Comparison of ENCODE assay signal across 1 cellular context in the genomic region with DNA sequence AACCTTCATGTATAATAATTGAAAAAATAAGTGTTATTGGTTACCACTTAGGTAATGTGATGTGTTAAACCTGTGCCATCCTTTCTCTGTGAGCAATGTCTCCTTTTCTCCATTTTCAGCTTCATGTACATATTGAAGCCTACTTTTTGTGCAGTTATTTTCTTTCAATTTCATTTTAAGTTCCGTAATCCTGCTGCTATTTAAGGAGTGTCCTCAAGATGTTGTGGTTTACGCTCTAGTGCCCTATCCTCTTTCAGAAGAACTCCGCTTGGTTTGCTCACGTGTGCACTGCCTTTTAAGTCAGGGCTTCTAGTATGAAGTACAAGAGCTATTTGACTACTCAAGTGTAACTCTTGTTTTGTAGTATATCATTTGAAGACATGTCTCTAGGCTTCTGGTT.
TF ChIP-seq lines count a peak whose summit lies in the region.

No MANE protein-coding gene starts in this region.

TF ChIP-seq in GM12878, 131 proteins besides CTCF, POLR2A, EP300 and RAD21 (continues in another document):
- no peak for TF ChIP-seq SP1 (IDR thresholded peaks at IDR 0.05; ENCODE audit: low read depth, low read length)
- TF ChIP-seq IKZF2 (IDR thresholded peaks at IDR 0.05) = peak; percentile 70 to 76; a peak in 3 of 4 replicates
- TF ChIP-seq POLR2AphosphoS5 (IDR thresholded peaks at IDR 0.05; ENCODE audit: low read length) = no peak
- peak; percentile 79 for TF ChIP-seq NFIC (IDR thresholded peaks at IDR 0.05; ENCODE audit: low read depth, low read length)
- TF ChIP-seq SRF (IDR thresholded peaks at IDR 0.05; ENCODE audit: low read depth in 2 of 2, low read length in 2 of 2) = 0 out of 4 replicates have a peak, but pooled peaks of 1 of the 2 experiments have one; percentile 51
- TF ChIP-seq, protein P1, sequence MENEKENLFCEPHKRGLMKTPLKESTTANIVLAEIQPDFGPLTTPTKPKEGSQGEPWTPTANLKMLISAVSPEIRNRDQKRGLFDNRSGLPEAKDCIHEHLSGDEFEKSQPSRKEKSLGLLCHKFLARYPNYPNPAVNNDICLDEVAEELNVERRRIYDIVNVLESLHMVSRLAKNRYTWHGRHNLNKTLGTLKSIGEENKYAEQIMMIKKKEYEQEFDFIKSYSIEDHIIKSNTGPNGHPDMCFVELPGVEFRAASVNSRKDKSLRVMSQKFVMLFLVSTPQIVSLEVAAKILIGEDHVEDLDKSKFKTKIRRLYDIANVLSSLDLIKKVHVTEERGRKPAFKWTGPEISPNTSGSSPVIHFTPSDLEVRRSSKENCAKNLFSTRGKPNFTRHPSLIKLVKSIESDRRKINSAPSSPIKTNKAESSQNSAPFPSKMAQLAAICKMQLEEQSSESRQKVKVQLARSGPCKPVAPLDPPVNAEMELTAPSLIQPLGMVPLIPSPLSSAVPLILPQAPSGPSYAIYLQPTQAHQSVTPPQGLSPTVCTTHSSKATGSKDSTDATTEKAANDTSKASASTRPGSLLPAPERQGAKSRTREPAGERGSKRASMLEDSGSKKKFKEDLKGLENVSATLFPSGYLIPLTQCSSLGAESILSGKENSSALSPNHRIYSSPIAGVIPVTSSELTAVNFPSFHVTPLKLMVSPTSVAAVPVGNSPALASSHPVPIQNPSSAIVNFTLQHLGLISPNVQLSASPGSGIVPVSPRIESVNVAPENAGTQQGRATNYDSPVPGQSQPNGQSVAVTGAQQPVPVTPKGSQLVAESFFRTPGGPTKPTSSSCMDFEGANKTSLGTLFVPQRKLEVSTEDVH (IDR thresholded peaks at IDR 0.05; ENCODE audit: low read depth, partially characterized antibody) = no peak
- TF ChIP-seq STAT1 (conservative IDR thresholded peaks at IDR 0.05) = no peak
- no peak for TF ChIP-seq TCF3 (IDR thresholded peaks at IDR 0.05; ENCODE audit: borderline replicate concordance, insufficient read depth, low read depth, low read length)
- TF ChIP-seq SUPT20H (IDR thresholded peaks at IDR 0.05; ENCODE audit: borderline replicate concordance, control insufficient read depth, low read depth, low read length) = no peak
- TF ChIP-seq, protein P2, sequence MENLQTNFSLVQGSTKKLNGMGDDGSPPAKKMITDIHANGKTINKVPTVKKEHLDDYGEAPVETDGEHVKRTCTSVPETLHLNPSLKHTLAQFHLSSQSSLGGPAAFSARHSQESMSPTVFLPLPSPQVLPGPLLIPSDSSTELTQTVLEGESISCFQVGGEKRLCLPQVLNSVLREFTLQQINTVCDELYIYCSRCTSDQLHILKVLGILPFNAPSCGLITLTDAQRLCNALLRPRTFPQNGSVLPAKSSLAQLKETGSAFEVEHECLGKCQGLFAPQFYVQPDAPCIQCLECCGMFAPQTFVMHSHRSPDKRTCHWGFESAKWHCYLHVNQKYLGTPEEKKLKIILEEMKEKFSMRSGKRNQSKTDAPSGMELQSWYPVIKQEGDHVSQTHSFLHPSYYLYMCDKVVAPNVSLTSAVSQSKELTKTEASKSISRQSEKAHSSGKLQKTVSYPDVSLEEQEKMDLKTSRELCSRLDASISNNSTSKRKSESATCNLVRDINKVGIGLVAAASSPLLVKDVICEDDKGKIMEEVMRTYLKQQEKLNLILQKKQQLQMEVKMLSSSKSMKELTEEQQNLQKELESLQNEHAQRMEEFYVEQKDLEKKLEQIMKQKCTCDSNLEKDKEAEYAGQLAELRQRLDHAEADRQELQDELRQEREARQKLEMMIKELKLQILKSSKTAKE (IDR thresholded peaks at IDR 0.05; ENCODE audit: low read depth, poor library complexity, severe bottlenecking) = no peak
- no peak for TF ChIP-seq HDAC2 (IDR thresholded peaks at IDR 0.05)
- TF ChIP-seq HDGF (IDR thresholded peaks at IDR 0.05) = no peak
- TF ChIP-seq EED (IDR thresholded peaks at IDR 0.05; ENCODE audit: low read depth) = 0 out of 2 replicates have a peak, but pooled peaks have one; percentile 41
- TF ChIP-seq, protein P3, sequence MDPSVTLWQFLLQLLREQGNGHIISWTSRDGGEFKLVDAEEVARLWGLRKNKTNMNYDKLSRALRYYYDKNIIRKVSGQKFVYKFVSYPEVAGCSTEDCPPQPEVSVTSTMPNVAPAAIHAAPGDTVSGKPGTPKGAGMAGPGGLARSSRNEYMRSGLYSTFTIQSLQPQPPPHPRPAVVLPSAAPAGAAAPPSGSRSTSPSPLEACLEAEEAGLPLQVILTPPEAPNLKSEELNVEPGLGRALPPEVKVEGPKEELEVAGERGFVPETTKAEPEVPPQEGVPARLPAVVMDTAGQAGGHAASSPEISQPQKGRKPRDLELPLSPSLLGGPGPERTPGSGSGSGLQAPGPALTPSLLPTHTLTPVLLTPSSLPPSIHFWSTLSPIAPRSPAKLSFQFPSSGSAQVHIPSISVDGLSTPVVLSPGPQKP (IDR thresholded peaks at IDR 0.05; ENCODE audit: low read depth, low read length) = no peak
- no peak for TF ChIP-seq NR2F1 (conservative IDR thresholded peaks at IDR 0.05)
- TF ChIP-seq FOS (IDR thresholded peaks at IDR 0.05; ENCODE audit: borderline replicate concordance, extremely low read depth, insufficient read length) = no peak
- TF ChIP-seq, protein P4, sequence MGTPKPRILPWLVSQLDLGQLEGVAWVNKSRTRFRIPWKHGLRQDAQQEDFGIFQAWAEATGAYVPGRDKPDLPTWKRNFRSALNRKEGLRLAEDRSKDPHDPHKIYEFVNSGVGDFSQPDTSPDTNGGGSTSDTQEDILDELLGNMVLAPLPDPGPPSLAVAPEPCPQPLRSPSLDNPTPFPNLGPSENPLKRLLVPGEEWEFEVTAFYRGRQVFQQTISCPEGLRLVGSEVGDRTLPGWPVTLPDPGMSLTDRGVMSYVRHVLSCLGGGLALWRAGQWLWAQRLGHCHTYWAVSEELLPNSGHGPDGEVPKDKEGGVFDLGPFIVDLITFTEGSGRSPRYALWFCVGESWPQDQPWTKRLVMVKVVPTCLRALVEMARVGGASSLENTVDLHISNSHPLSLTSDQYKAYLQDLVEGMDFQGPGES (IDR thresholded peaks at IDR 0.05) = no peak
- TF ChIP-seq STAT3 (IDR thresholded peaks at IDR 0.05; ENCODE audit: low read depth, low read length) = no peak
- no peak for TF ChIP-seq BCL11A (IDR thresholded peaks at IDR 0.05; ENCODE audit: low read depth, low read length)
- no peak for TF ChIP-seq MYC (IDR thresholded peaks at IDR 0.05; ENCODE audit: insufficient read depth, insufficient read length, insufficient replicate concordance, low read length, severe bottlenecking)
- TF ChIP-seq, protein P5, sequence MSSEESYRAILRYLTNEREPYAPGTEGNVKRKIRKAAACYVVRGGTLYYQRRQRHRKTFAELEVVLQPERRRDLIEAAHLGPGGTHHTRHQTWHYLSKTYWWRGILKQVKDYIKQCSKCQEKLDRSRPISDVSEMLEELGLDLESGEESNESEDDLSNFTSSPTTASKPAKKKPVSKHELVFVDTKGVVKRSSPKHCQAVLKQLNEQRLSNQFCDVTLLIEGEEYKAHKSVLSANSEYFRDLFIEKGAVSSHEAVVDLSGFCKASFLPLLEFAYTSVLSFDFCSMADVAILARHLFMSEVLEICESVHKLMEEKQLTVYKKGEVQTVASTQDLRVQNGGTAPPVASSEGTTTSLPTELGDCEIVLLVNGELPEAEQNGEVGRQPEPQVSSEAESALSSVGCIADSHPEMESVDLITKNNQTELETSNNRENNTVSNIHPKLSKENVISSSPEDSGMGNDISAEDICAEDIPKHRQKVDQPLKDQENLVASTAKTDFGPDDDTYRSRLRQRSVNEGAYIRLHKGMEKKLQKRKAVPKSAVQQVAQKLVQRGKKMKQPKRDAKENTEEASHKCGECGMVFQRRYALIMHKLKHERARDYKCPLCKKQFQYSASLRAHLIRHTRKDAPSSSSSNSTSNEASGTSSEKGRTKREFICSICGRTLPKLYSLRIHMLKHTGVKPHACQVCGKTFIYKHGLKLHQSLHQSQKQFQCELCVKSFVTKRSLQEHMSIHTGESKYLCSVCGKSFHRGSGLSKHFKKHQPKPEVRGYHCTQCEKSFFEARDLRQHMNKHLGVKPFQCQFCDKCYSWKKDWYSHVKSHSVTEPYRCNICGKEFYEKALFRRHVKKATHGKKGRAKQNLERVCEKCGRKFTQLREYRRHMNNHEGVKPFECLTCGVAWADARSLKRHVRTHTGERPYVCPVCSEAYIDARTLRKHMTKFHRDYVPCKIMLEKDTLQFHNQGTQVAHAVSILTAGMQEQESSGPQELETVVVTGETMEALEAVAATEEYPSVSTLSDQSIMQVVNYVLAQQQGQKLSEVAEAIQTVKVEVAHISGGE (CRISPR knock-in tag; IDR thresholded peaks at IDR 0.05) = no peak
- no peak for TF ChIP-seq YY1 (IDR thresholded peaks at IDR 0.05; ENCODE audit: low read depth, low read length)
- no peak for TF ChIP-seq DPF2 (IDR thresholded peaks at IDR 0.05)
- no peak for TF ChIP-seq MYB (IDR thresholded peaks at IDR 0.05; ENCODE audit: borderline replicate concordance, low read depth, low read length)
- no peak for TF ChIP-seq BACH1 (IDR thresholded peaks at IDR 0.05; ENCODE audit: borderline replicate concordance)
- TF ChIP-seq RBBP5 (conservative IDR thresholded peaks at IDR 0.05) = 0 out of 2 replicates have a peak, but pooled peaks have one; percentile 36
- TF ChIP-seq MEF2B (IDR thresholded peaks at IDR 0.05; ENCODE audit: partially characterized antibody, poor library complexity, severe bottlenecking) = peak; percentile 77
- no peak for TF ChIP-seq WRNIP1 (IDR thresholded peaks at IDR 0.05; ENCODE audit: borderline replicate concordance, low read depth, low read length)
- TF ChIP-seq CHD4 (IDR thresholded peaks at IDR 0.05) = no peak
- TF ChIP-seq MEF2A (IDR thresholded peaks at IDR 0.05; ENCODE audit: insufficient read depth, low read depth, low read length) = peak; percentile 95
- TF ChIP-seq HDAC6 (IDR thresholded peaks at IDR 0.05; ENCODE audit: unreplicated experiment) = no peak
- TF ChIP-seq, protein P6, sequence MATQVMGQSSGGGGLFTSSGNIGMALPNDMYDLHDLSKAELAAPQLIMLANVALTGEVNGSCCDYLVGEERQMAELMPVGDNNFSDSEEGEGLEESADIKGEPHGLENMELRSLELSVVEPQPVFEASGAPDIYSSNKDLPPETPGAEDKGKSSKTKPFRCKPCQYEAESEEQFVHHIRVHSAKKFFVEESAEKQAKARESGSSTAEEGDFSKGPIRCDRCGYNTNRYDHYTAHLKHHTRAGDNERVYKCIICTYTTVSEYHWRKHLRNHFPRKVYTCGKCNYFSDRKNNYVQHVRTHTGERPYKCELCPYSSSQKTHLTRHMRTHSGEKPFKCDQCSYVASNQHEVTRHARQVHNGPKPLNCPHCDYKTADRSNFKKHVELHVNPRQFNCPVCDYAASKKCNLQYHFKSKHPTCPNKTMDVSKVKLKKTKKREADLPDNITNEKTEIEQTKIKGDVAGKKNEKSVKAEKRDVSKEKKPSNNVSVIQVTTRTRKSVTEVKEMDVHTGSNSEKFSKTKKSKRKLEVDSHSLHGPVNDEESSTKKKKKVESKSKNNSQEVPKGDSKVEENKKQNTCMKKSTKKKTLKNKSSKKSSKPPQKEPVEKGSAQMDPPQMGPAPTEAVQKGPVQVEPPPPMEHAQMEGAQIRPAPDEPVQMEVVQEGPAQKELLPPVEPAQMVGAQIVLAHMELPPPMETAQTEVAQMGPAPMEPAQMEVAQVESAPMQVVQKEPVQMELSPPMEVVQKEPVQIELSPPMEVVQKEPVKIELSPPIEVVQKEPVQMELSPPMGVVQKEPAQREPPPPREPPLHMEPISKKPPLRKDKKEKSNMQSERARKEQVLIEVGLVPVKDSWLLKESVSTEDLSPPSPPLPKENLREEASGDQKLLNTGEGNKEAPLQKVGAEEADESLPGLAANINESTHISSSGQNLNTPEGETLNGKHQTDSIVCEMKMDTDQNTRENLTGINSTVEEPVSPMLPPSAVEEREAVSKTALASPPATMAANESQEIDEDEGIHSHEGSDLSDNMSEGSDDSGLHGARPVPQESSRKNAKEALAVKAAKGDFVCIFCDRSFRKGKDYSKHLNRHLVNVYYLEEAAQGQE (IDR thresholded peaks at IDR 0.05; ENCODE audit: low read depth, low read length) = no peak
- TF ChIP-seq RAD51 (IDR thresholded peaks at IDR 0.05) = no peak; the same call in 1 of the 2 replicates
- no peak for TF ChIP-seq ETV6 (conservative IDR thresholded peaks at IDR 0.05 in 1 of 2, IDR thresholded peaks at IDR 0.05 in 1 of 2; ENCODE audit: borderline replicate concordance in 1 of 2, low read depth in 1 of 2)
- TF ChIP-seq, protein P7, sequence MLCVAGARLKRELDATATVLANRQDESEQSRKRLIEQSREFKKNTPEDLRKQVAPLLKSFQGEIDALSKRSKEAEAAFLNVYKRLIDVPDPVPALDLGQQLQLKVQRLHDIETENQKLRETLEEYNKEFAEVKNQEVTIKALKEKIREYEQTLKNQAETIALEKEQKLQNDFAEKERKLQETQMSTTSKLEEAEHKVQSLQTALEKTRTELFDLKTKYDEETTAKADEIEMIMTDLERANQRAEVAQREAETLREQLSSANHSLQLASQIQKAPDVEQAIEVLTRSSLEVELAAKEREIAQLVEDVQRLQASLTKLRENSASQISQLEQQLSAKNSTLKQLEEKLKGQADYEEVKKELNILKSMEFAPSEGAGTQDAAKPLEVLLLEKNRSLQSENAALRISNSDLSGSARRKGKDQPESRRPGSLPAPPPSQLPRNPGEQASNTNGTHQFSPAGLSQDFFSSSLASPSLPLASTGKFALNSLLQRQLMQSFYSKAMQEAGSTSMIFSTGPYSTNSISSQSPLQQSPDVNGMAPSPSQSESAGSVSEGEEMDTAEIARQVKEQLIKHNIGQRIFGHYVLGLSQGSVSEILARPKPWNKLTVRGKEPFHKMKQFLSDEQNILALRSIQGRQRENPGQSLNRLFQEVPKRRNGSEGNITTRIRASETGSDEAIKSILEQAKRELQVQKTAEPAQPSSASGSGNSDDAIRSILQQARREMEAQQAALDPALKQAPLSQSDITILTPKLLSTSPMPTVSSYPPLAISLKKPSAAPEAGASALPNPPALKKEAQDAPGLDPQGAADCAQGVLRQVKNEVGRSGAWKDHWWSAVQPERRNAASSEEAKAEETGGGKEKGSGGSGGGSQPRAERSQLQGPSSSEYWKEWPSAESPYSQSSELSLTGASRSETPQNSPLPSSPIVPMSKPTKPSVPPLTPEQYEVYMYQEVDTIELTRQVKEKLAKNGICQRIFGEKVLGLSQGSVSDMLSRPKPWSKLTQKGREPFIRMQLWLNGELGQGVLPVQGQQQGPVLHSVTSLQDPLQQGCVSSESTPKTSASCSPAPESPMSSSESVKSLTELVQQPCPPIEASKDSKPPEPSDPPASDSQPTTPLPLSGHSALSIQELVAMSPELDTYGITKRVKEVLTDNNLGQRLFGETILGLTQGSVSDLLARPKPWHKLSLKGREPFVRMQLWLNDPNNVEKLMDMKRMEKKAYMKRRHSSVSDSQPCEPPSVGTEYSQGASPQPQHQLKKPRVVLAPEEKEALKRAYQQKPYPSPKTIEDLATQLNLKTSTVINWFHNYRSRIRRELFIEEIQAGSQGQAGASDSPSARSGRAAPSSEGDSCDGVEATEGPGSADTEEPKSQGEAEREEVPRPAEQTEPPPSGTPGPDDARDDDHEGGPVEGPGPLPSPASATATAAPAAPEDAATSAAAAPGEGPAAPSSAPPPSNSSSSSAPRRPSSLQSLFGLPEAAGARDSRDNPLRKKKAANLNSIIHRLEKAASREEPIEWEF (IDR thresholded peaks at IDR 0.05; ENCODE audit: insufficient replicate concordance, low read depth, low read length) = no peak
- peak; percentile 74; the same call in 1 of the 2 replicates for TF ChIP-seq CBX5 (IDR thresholded peaks at IDR 0.05; ENCODE audit: low read depth)
- peak; percentile 39; the same call in 1 of the 2 replicates for TF ChIP-seq PML (IDR thresholded peaks at IDR 0.05; ENCODE audit: low read length)
- no peak for TF ChIP-seq ZNF622 (IDR thresholded peaks at IDR 0.05)
- TF ChIP-seq TBL1XR1 (IDR thresholded peaks at IDR 0.05; ENCODE audit: low read depth, low read length) = no peak
